In genomic region chr19:46992699-46993535, GRCh38 we compare ENCODE assay signal across 25 cellular contexts. TPM values are rescaled to one million over a fixed set of nuclear protein-coding genes. Genes with fewer than 3 reads are reported as not detected.
DNase-seq lines count a peak whose midpoint lies in the region; ATAC-seq, FAIRE-seq and TF ChIP-seq lines count a peak whose summit lies in the region.
"Had no signal": no experiment of that assay in that cellular context is flagged by ENCODE, and none has a peak within 500 bp of the region (broad histone marks: within the 10 kb centered on the region; RNA-seq: fewer than 3 reads in every experiment).

No MANE protein-coding gene starts in this region.

- no peak for TF ChIP-seq CTCF in IMR-90 (conservative IDR thresholded peaks at IDR 0.05; ENCODE audit: low read depth, low read length)
- no peak for TF ChIP-seq CTCF in endodermal cell (conservative IDR thresholded peaks at IDR 0.05)
- TF ChIP-seq CTCF in HepG2 (CRISPR knock-in tag; IDR thresholded peaks at IDR 0.05) = no peak
- peak in 1 of 11 experiments; percentile 5 for TF ChIP-seq CTCF in spleen (IDR thresholded peaks at IDR 0.05 in 8 of 11, conservative IDR thresholded peaks at IDR 0.05 in 3 of 11)

- H2AFZ ChIP-seq in IMR-90 (replicated peaks; ENCODE audit: low read length, poor library complexity) = peak overlapping the region; percentile 21
- H2AFZ ChIP-seq in HepG2 (ENCODE audit: low read length) = no peak overlapping the region

- H3K27ac Mint-ChIP-seq in endodermal cell = peak overlapping the region; percentile 52
- no peak overlapping the region for H3K27ac Mint-ChIP-seq in activated naive CD4-positive, alpha-beta T cell treated with anti-CD3 and anti-CD28 coated beads, Interleukin-2, amount 10 ng/mL, durations not matched to agents 7 days and 5 days
- H3K27ac Mint-ChIP-seq: activated CD8-positive, alpha-beta T cell treated with anti-CD3 and anti-CD28 coated beads for 36 hours had no signal

- no peak overlapping the region for H2AK5ac ChIP-seq in IMR-90 (ENCODE audit: low read depth, low read length)

- no peak overlapping the region for H3K56ac ChIP-seq in IMR-90 (ENCODE audit: extremely low read depth, insufficient read depth, low read length)

- TF ChIP-seq EP300 in HepG2 (IDR thresholded peaks at IDR 0.05; ENCODE audit: low read depth in 2 of 2, low read length in 2 of 2) (no peak), HepG2 (CRISPR knock-in tag; IDR thresholded peaks at IDR 0.05; ENCODE audit: borderline replicate concordance) (no peak)

- no peak overlapping the region for H3K14ac ChIP-seq in IMR-90 (replicated peaks; ENCODE audit: low read depth, low read length)

- H3K4me1 ChIP-seq in IMR-90 (ENCODE audit: control insufficient read depth, insufficient read depth, low read length) (no peaks in the 10 kb centered on the region), endodermal cell (ENCODE audit: control insufficient read depth, insufficient read depth, low read length) (no peaks in the 10 kb centered on the region), HepG2 (ENCODE audit: insufficient read depth, low read length) (no peaks in the 10 kb centered on the region), spleen (peaks cover 18 to 60% (median 37%) of the 10 kb centered on the region in 6 donors)
- H3K4me1 ChIP-seq: SJCRH30 had no signal

- no peak for FAIRE-seq in HepG2 (lab: Jason Lieb, UNC)
- FAIRE-seq: bronchial epithelial cell, endothelial cell of umbilical vein, GM12892, TTC549 had no signal

- H3K9ac ChIP-seq in IMR-90 (ENCODE audit: low read depth, low read length) (no peak overlapping the region), endodermal cell (ENCODE audit: extremely low read depth, low read length, poor library complexity, severe bottlenecking) (no peak overlapping the region), HepG2 (ENCODE audit: insufficient read depth, low read depth, low read length) (no peak overlapping the region)

- dilution Hi-C loops in IMR-90 (cut with HindIII; ENCODE audit: low sequenced_read_pairs, unreplicated experiment) = no loop called here

- no peak overlapping the region for H2BK5ac ChIP-seq in IMR-90 (ENCODE audit: low read depth, low read length, poor library complexity, severe bottlenecking)

- H3K9me3 ChIP-seq in IMR-90 (ENCODE audit: control insufficient read depth, insufficient read depth, low read length) (no peaks in the 10 kb centered on the region), endodermal cell (ENCODE audit: control insufficient read depth, low read length) (no peaks in the 10 kb centered on the region), HepG2 (ENCODE audit: low read length) (no peaks in the 10 kb centered on the region), spleen (no peaks in the 10 kb centered on the region)
- H3K9me3 ChIP-seq: SJCRH30, thyroid gland had no signal

- no peak for TF ChIP-seq POLR2A in IMR-90 (IDR thresholded peaks at IDR 0.05; ENCODE audit: low read depth, low read length)
- no peak for TF ChIP-seq POLR2A in HepG2 (IDR thresholded peaks at IDR 0.05; ENCODE audit: insufficient read depth in 1 of 2, low read depth in 2 of 2, low read length in 2 of 2)
- no peak for TF ChIP-seq POLR2A in spleen (IDR thresholded peaks at IDR 0.05)

- no peak for TF ChIP-seq RAD21 in IMR-90 (IDR thresholded peaks at IDR 0.05; ENCODE audit: low read length)
- TF ChIP-seq RAD21 in HepG2 (CRISPR knock-in tag; IDR thresholded peaks at IDR 0.05) = no peak

- no peaks in the 10 kb centered on the region for H3K27me3 Mint-ChIP-seq in endodermal cell (ENCODE audit: insufficient read depth)
- H3K27me3 Mint-ChIP-seq in activated naive CD4-positive, alpha-beta T cell treated with anti-CD3 and anti-CD28 coated beads, Interleukin-2, amount 10 ng/mL, durations not matched to agents 7 days and 5 days = no peaks in the 10 kb centered on the region
- H3K27me3 Mint-ChIP-seq: activated CD8-positive, alpha-beta T cell treated with anti-CD3 and anti-CD28 coated beads for 36 hours; naive B cell had no signal

- no peaks in the 10 kb centered on the region for H3K9me3 Mint-ChIP-seq in endodermal cell
- H3K9me3 Mint-ChIP-seq in activated naive CD4-positive, alpha-beta T cell treated with anti-CD3 and anti-CD28 coated beads, Interleukin-2, amount 10 ng/mL, durations not matched to agents 7 days and 5 days = no peaks in the 10 kb centered on the region
- H3K9me3 Mint-ChIP-seq: activated CD8-positive, alpha-beta T cell treated with anti-CD3 and anti-CD28 coated beads for 36 hours; naive B cell had no signal

- no peak overlapping the region for H4K91ac ChIP-seq in IMR-90 (ENCODE audit: insufficient read depth, low read depth, low read length)

- POLR2A ChIA-PET in IMR-90 (lab: Charles Lee; ENCODE audit: unreplicated experiment) (no interaction called here), HepG2 (lab: Yijun Ruan, JAX) (interaction anchor here (0.6 kb wide), 1 partner anchor 136 kb away, joined by 3 read pairs; no protein-coding TSS in a partner anchor)

- in situ Hi-C loops in IMR-90 (cut with MboI; ENCODE audit: low sequenced_read_pairs) = loop anchor here (5.0 kb wide), 1 partner anchor 141 kb away; the partner anchor contains the start of gene AP2S1
- in situ Hi-C loops in HepG2 (cut with HindIII; ENCODE audit: extremely low pct_ligation_motif_present, low pct_unique_long_range_greater_than_20kb) = loop anchor here (5.0 kb wide), 1 partner anchor 136 kb away; no protein-coding TSS in a partner anchor

- H3K79me2 ChIP-seq in HepG2 (ENCODE audit: insufficient read depth, low read length) = no peaks in the 10 kb centered on the region

- H3K4me2 ChIP-seq in IMR-90 (ENCODE audit: low read depth, low read length) = no peak overlapping the region
- no peak overlapping the region for H3K4me2 ChIP-seq in HepG2 (ENCODE audit: low read depth, low read length)

- H4K20me1 ChIP-seq in IMR-90 (ENCODE audit: insufficient read depth, low read length) = peaks cover 5% of the 10 kb centered on the region
- no peaks in the 10 kb centered on the region; the same call in 1 of the 2 replicates for H4K20me1 ChIP-seq in HepG2 (ENCODE audit: insufficient read depth, low read length)

- H3K4me3 ChIP-seq in IMR-90 (ENCODE audit: insufficient read depth, low read depth, low read length) (no peak overlapping the region), endodermal cell (ENCODE audit: low read length) (no peak overlapping the region), HepG2 (replicated peaks in 1 of 3; ENCODE audit: insufficient read depth in 1 of 3, low read depth in 2 of 3, low read length in 3 of 3) (no peak overlapping the region), spleen (no peak overlapping the region)
- H3K4me3 ChIP-seq: SJCRH30, thyroid gland had no signal

- peaks cover 30% of the 10 kb centered on the region for H3K36me3 Mint-ChIP-seq in endodermal cell (ENCODE audit: low read depth)
- peaks cover 7% of the 10 kb centered on the region for H3K36me3 Mint-ChIP-seq in activated naive CD4-positive, alpha-beta T cell treated with anti-CD3 and anti-CD28 coated beads, Interleukin-2, amount 10 ng/mL, durations not matched to agents 7 days and 5 days

- 92% methylated on average over 15 of the region's 25 CpGs; no CpG with 5 or more reads in 1 of the 2 experiments for WGBS in IMR-90 (ENCODE audit: extremely low coverage in 2 of 2, insufficient read length in 1 of 2), 2 experiments
- WGBS in endodermal cell (ENCODE audit: insufficient coverage in 1 of 2, insufficient read length in 1 of 2), 2 experiments = 92 to 96% methylated on average over 17 to 25 of the region's 25 CpGs
- WGBS in HepG2 (ENCODE audit: low lambda C conversion rate) = 94% methylated on average over 22 of the region's 25 CpGs
- WGBS in spleen, 5 donors = 64 to 91% (median 76%) methylated on average over 11 to 25 of the region's 25 CpGs

- ATAC-seq in IMR-90 (ENCODE audit: low read depth) (no peak), HepG2 (no peak), HG03571 (IDR thresholded peaks at IDR 0.05; ENCODE audit: unreplicated experiment) (no peak), sciatic nerve (no peak)
- ATAC-seq: activated CD4-positive, CD25-positive, alpha-beta regulatory T cell treated with anti-CD3 and anti-CD28 coated beads, Interleukin-2, amount 50 U/mL, for 24 hours; activated CD8-positive, alpha-beta T cell treated with anti-CD3 and anti-CD28 coated beads for 36 hours had no signal

- no peaks in the 10 kb centered on the region for H3K9me1 ChIP-seq in IMR-90 (ENCODE audit: insufficient read depth, low read length)

- H3K23ac ChIP-seq in IMR-90 (ENCODE audit: low read depth, low read length) = no peak overlapping the region

- H3K27ac ChIP-seq in IMR-90 (ENCODE audit: insufficient read depth, low read length) (no peak overlapping the region), endodermal cell (ENCODE audit: low read depth, low read length) (no peak overlapping the region), HepG2 (ENCODE audit: extremely low read length, insufficient read depth, low read length) (no peak overlapping the region), spleen (peak overlapping the region; percentile 29 to 80 (median 60))
- H3K27ac ChIP-seq: SJCRH30, thyroid gland had no signal

- H3K4ac ChIP-seq in IMR-90 (ENCODE audit: low read depth, low read length) = no peak overlapping the region

- H3K4me3 Mint-ChIP-seq in endodermal cell = no peak overlapping the region
- no peak overlapping the region for H3K4me3 Mint-ChIP-seq in activated naive CD4-positive, alpha-beta T cell treated with anti-CD3 and anti-CD28 coated beads, Interleukin-2, amount 10 ng/mL, durations not matched to agents 7 days and 5 days
- H3K4me3 Mint-ChIP-seq: activated CD8-positive, alpha-beta T cell treated with anti-CD3 and anti-CD28 coated beads for 36 hours; naive B cell had no signal

- H4K5ac ChIP-seq in IMR-90 (ENCODE audit: low read depth, low read length) = no peak overlapping the region

- CTCF ChIA-PET in IMR-90 (lab: Yijun Ruan, JAX) (no interaction called here), HepG2 (lab: Yijun Ruan, JAX; ENCODE audit: low intra/inter-chr PET ratio, low total read pairs) (no interaction called here)
- CTCF ChIA-PET in activated naive CD4-positive, alpha-beta T cell treated with anti-CD3 and anti-CD28 coated beads, Interleukin-2, amount 10 ng/mL, durations not matched to agents 7 days and 5 days (lab: Charles Lee) = interaction anchor here (1.1 to 4.3 kb wide), 6 partner anchors 9 to 152 kb away, joined by 3 to 33 read pairs (median 8); no protein-coding TSS in a partner anchor

- no peak overlapping the region for H2BK15ac ChIP-seq in IMR-90 (ENCODE audit: low read depth, low read length)

- no TSS peak for BruUV-seq in IMR-90 (replicated peaks; lab: Mats Ljungman, UMichigan)
- no TSS peak for BruUV-seq in HepG2 (replicated peaks; lab: Mats Ljungman, UMichigan)

- no peak overlapping the region for H3K18ac ChIP-seq in IMR-90 (ENCODE audit: low read depth, low read length)

- H2BK120ac ChIP-seq in IMR-90 (ENCODE audit: low read depth, low read length) = no peak overlapping the region

- H3K27me3 ChIP-seq in IMR-90 (ENCODE audit: control insufficient read depth, insufficient read depth, low read length) = no peaks in the 10 kb centered on the region
- H3K27me3 ChIP-seq in endodermal cell (ENCODE audit: control insufficient read depth, insufficient read depth, low read length, poor library complexity, severe bottlenecking) = no peaks in the 10 kb centered on the region
- H3K27me3 ChIP-seq in HepG2 (ENCODE audit: control insufficient read depth in 1 of 2, insufficient read depth in 2 of 2, low read length in 2 of 2) = no peaks in the 10 kb centered on the region
- H3K27me3 ChIP-seq in spleen (replicated peaks in 1 of 7) = no peaks in the 10 kb centered on the region
- H3K27me3 ChIP-seq: SJCRH30, thyroid gland had no signal

- H4K8ac ChIP-seq in IMR-90 (ENCODE audit: low read depth in 2 of 2, low read length in 2 of 2) = no peak overlapping the region

- DNase-seq in IMR-90 (no peak), endodermal cell (peak; percentile 37), HepG2 (ENCODE audit: low spot score) (no peak), spleen (peak; percentile 82), sciatic nerve (ENCODE audit: low spot score) (no peak), MV-4-11 (lab: John Stamatoyannopoulos, UW) (no peak)
- DNase-seq in activated naive CD4-positive, alpha-beta T cell treated with anti-CD3 and anti-CD28 coated beads, Interleukin-2, amount 10 ng/mL, durations not matched to agents 7 days and 5 days = no peak
- DNase-seq: activated CD8-positive, alpha-beta T cell treated with anti-CD3 and anti-CD28 coated beads for 36 hours; cortex of kidney; HCEC 1CT; kidney glomerular epithelial cell; naive B cell; NCI-H1105 treated with DMSO at 0.1 percent for 48 hours; nucleus accumbens; SJCRH30; stimulated activated naive CD4-positive, alpha-beta T cell treated with Interleukin-2 at 50 U/mL for 16 hours; thyroid gland had no signal

- no peak overlapping the region for H2BK20ac ChIP-seq in IMR-90 (ENCODE audit: low read depth, low read length)

- peaks cover 56% of the 10 kb centered on the region for H3K36me3 ChIP-seq in IMR-90 (ENCODE audit: control insufficient read depth, insufficient read depth, low read length)
- H3K36me3 ChIP-seq in endodermal cell (ENCODE audit: control insufficient read depth, insufficient read depth, low read length) = peaks cover 23% of the 10 kb centered on the region
- H3K36me3 ChIP-seq in HepG2 (replicated peaks in 1 of 2; ENCODE audit: control insufficient read depth in 1 of 2, insufficient read depth in 2 of 2, low read length in 2 of 2) = peaks cover 50 to 76% of the 10 kb centered on the region in 2 experiments
- peaks cover 0 to 96% (median 54%) of the 10 kb centered on the region in 6 donors for H3K36me3 ChIP-seq in spleen

- peaks cover 4% of the 10 kb centered on the region for H3K4me1 Mint-ChIP-seq in endodermal cell
- H3K4me1 Mint-ChIP-seq in activated naive CD4-positive, alpha-beta T cell treated with anti-CD3 and anti-CD28 coated beads, Interleukin-2, amount 10 ng/mL, durations not matched to agents 7 days and 5 days = peaks cover 14% of the 10 kb centered on the region

- peaks cover 10 to 67% of the 10 kb centered on the region in 2 experiments; a peak in 3 of 4 replicates for H3K79me1 ChIP-seq in IMR-90 (ENCODE audit: low read depth in 1 of 2, low read length in 2 of 2)

- intact Hi-C loops in IMR-90 (cut with micrococcal nuclease) = no loop called here
- intact Hi-C loops in HepG2 (cut with micrococcal nuclease; ENCODE audit: unreplicated experiment) = no loop called here
- intact Hi-C loops in spleen (cut with DNase I; ENCODE audit: low total_unique reads) = no loop called here
- intact Hi-C loops in sciatic nerve (cut with DNase I) = loop anchor here (5.0 kb wide), 1 partner anchor 131 kb away; the partner anchor contains the start of gene ARHGAP35

- H2AK9ac ChIP-seq in IMR-90 (replicated peaks; ENCODE audit: low read depth, low read length, poor library complexity) = no peak overlapping the region

RNA-seq across cellular contexts. Expression of gene NPAS1, which starts 26.7 kb away (rescaled TPM):
- total RNA-seq in IMR-90 (2012; rRNA removed) (0.36 and 0.56 TPM in 2 replicates), endodermal cell (1 to 10 TPM; 6.9 to 8.7 TPM), HepG2 (2016; rRNA removed; fragmentation: Illumina TruSeq; extraction: Trizol) (0.29 and 0.35 TPM in 2 replicates), spleen (1 to 10 TPM in 6 of 7 donors, under 1 TPM in 1; 0.85 to 5.3 (median 1.6) TPM), sciatic nerve (0.89 TPM)
- polyA plus RNA-seq in IMR-90 (2012; rRNA removed) (5.7 and 7.4 TPM in 2 replicates), HepG2 (2011; rRNA removed) (2.9 and 3.9 TPM in 2 replicates), spleen (1 to 10 TPM; 2.1 to 6.3 (median 3.9) TPM)
- 6.7 and 7.2 TPM in 2 replicates for polyA plus RNA-seq in IMR-90 (2012; cell fraction: cytosol; rRNA removed)
- 6.1 and 23.6 TPM in 2 replicates for polyA plus RNA-seq in IMR-90 (2012; cell fraction: nucleus; rRNA removed; ENCODE audit: low replicate concordance)
- polyA plus RNA-seq in endodermal cell (2013, experiment 1 of 2) = 3.6 TPM
- polyA plus RNA-seq in endodermal cell (2013, experiment 2 of 2) = 5.1 TPM
- 0.26 and 0.51 TPM in 2 replicates for total RNA-seq in HepG2 (2016; cell fraction: cytosol; rRNA removed; fragmentation: Illumina TruSeq; extraction: Trizol; ENCODE audit: low read depth)
- total RNA-seq in HepG2 (2016; cell fraction: insoluble cytoplasmic fraction; rRNA removed; fragmentation: Illumina TruSeq; extraction: Trizol) = 0.16 and 0.30 TPM in 2 replicates
- 0.59 and 0.76 TPM in 2 replicates for total RNA-seq in HepG2 (2016; cell fraction: membrane; rRNA removed; fragmentation: Illumina TruSeq; extraction: Trizol)
- not detected in 2 replicates for total RNA-seq in HepG2 (2016; cell fraction: nucleus; rRNA removed; fragmentation: Illumina TruSeq; extraction: Trizol)
- 2.3 and 4.0 TPM in 2 replicates for polyA plus RNA-seq in HepG2 (2011; cell fraction: cytosol; rRNA removed)
- polyA plus RNA-seq in HepG2 (2011; cell fraction: nucleus; rRNA removed) = 13.1 and 15.5 TPM in 2 replicates
- polyA plus RNA-seq in HepG2 (2012) = 1.2 and 2.2 TPM in 2 replicates
- 0.76 and 1.1 TPM in 2 replicates for polyA plus RNA-seq in HepG2 (2016; cell fraction: cytosol; fragmentation: Illumina TruSeq; extraction: Trizol; ENCODE audit: low read depth)
- 0.19 and 0.53 TPM in 2 replicates for polyA plus RNA-seq in HepG2 (2016; cell fraction: insoluble cytoplasmic fraction; fragmentation: Illumina TruSeq; extraction: Trizol; ENCODE audit: low read depth)
- polyA plus RNA-seq in HepG2 (2016; cell fraction: membrane; fragmentation: Illumina TruSeq; extraction: Trizol; ENCODE audit: low read depth) = 0.69 and 1.1 TPM in 2 replicates
- 1.2 TPM in 1 of 2 replicates, not detected in the other for polyA plus RNA-seq in HepG2 (2016; cell fraction: nucleus; fragmentation: Illumina TruSeq; extraction: Trizol; ENCODE audit: insufficient read depth, low read depth)
- 0.70 and 4.4 TPM in 2 replicates for polyA minus RNA-seq in HepG2 (2011; rRNA and poly(A)+ RNA removed; ENCODE audit: low replicate concordance)
- polyA minus RNA-seq in HepG2 (2011; cell fraction: cytosol; rRNA and poly(A)+ RNA removed) = 1.1 and 2.8 TPM in 2 replicates
- 0.99 and 1.8 TPM in 2 replicates for polyA minus RNA-seq in HepG2 (2011; cell fraction: nucleus; rRNA and poly(A)+ RNA removed)
- total RNA-seq: Daoy; SJCRH30; T-helper 1 cell treated with Interleukin-12 subunit alpha and Interleukin-12 subunit beta and Interleukin-4 antibody, amounts not matched to agents 30 ng/mL and 1 ng/mL, for 36 hours had no signal

RNA-seq across cellular contexts. Expression of gene TMEM160, which starts 55.5 kb away (rescaled TPM):
- total RNA-seq in IMR-90 (2012; rRNA removed) = 9.2 and 10.6 TPM in 2 replicates
- 25.7 and 48.9 TPM in 2 replicates for polyA plus RNA-seq in IMR-90 (2012; rRNA removed)
- 61.5 and 62.1 TPM in 2 replicates for polyA plus RNA-seq in IMR-90 (2012; cell fraction: cytosol; rRNA removed)
- 7.7 and 30.6 TPM in 2 replicates for polyA plus RNA-seq in IMR-90 (2012; cell fraction: nucleus; rRNA removed; ENCODE audit: low replicate concordance)
- 10 to 100 TPM; 61.8 to 69.5 TPM for total RNA-seq in endodermal cell
- polyA plus RNA-seq in endodermal cell (2013, experiment 1 of 2) = 44.2 TPM
- 34.1 TPM for polyA plus RNA-seq in endodermal cell (2013, experiment 2 of 2)
- 18.0 and 26.7 TPM in 2 replicates for total RNA-seq in HepG2 (2016; rRNA removed; fragmentation: Illumina TruSeq; extraction: Trizol)
- 44.8 and 45.5 TPM in 2 replicates for total RNA-seq in HepG2 (2016; cell fraction: cytosol; rRNA removed; fragmentation: Illumina TruSeq; extraction: Trizol; ENCODE audit: low read depth)
- total RNA-seq in HepG2 (2016; cell fraction: insoluble cytoplasmic fraction; rRNA removed; fragmentation: Illumina TruSeq; extraction: Trizol) = 18.4 and 20.4 TPM in 2 replicates
- total RNA-seq in HepG2 (2016; cell fraction: membrane; rRNA removed; fragmentation: Illumina TruSeq; extraction: Trizol) = 36.3 and 50.1 TPM in 2 replicates
- 6.1 and 8.2 TPM in 2 replicates for total RNA-seq in HepG2 (2016; cell fraction: nucleus; rRNA removed; fragmentation: Illumina TruSeq; extraction: Trizol)
- 5.2 and 7.0 TPM in 2 replicates for polyA plus RNA-seq in HepG2 (2011; rRNA removed)
- polyA plus RNA-seq in HepG2 (2011; cell fraction: cytosol; rRNA removed) = 9.2 and 27.5 TPM in 2 replicates
- 8.8 and 9.4 TPM in 2 replicates for polyA plus RNA-seq in HepG2 (2011; cell fraction: nucleus; rRNA removed)
- 2.5 and 4.4 TPM in 2 replicates for polyA plus RNA-seq in HepG2 (2012)
- polyA plus RNA-seq in HepG2 (2016; cell fraction: cytosol; fragmentation: Illumina TruSeq; extraction: Trizol; ENCODE audit: low read depth) = 46.7 and 50.4 TPM in 2 replicates
- polyA plus RNA-seq in HepG2 (2016; cell fraction: insoluble cytoplasmic fraction; fragmentation: Illumina TruSeq; extraction: Trizol; ENCODE audit: low read depth) = 13.9 and 21.8 TPM in 2 replicates
- 29.2 and 30.8 TPM in 2 replicates for polyA plus RNA-seq in HepG2 (2016; cell fraction: membrane; fragmentation: Illumina TruSeq; extraction: Trizol; ENCODE audit: low read depth)
- polyA plus RNA-seq in HepG2 (2016; cell fraction: nucleus; fragmentation: Illumina TruSeq; extraction: Trizol; ENCODE audit: insufficient read depth, low read depth) = 13.4 and 18.2 TPM in 2 replicates
- 9.5 and 9.9 TPM in 2 replicates for polyA minus RNA-seq in HepG2 (2011; rRNA and poly(A)+ RNA removed; ENCODE audit: low replicate concordance)
- 3.5 and 4.8 TPM in 2 replicates for polyA minus RNA-seq in HepG2 (2011; cell fraction: cytosol; rRNA and poly(A)+ RNA removed)
- polyA minus RNA-seq in HepG2 (2011; cell fraction: nucleus; rRNA and poly(A)+ RNA removed) = 1.1 and 2.2 TPM in 2 replicates
- 10 to 100 TPM; 23.6 to 31.0 (median 26.3) TPM for total RNA-seq in spleen
- polyA plus RNA-seq in spleen = 10 to 100 TPM in 2 of 3 donors, 1 to 10 TPM in 1; 7.4 to 20.5 (median 10.1) TPM
- 19.3 TPM for total RNA-seq in sciatic nerve

Comparison
In these comparisons a context has a peak if more than half of its experiments do, and no peak if none do; other contexts are left out.
1. DNase-seq: peak in endodermal cell (single experiment) and spleen (single experiment); none in IMR-90 (single experiment), HepG2 (single experiment), sciatic nerve (single experiment), MV-4-11 (single experiment) and activated naive CD4-positive, alpha-beta T cell treated with anti-CD3 and anti-CD28 coated beads, Interleukin-2, amount 10 ng/mL, durations not matched to agents 7 days and 5 days (single experiment).
2. H3K27ac ChIP-seq: peak in spleen (8 of 8); none in IMR-90 (single experiment), endodermal cell (single experiment) and HepG2 (single experiment).